Comparison of ENCODE assay signal across 11 cellular contexts in the genomic region with DNA sequence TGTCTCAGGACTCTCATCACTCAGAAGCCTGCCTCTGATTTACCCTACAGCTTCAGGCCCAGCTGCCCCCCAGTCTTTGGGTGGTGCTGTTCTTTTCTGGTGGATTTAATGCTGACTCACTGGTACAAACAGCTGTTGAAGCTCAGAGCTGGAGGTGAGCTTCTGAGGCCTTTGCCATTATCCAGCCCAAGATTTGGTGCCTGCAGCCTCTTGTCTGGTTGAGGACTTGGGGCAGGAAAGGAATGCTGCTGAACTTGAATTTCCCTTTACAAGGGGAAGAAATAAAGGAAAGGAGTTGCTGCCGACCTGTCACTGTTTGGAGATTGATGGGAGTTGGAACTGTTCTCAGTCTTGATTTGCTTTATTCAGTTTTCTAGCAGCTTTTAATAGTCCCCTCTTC. TPM values are rescaled to one million over a fixed set of nuclear protein-coding genes. Genes with fewer than 3 reads are reported as not detected.
DNase-seq lines count a peak whose midpoint lies in the region; ATAC-seq and TF ChIP-seq lines count a peak whose summit lies in the region.
"Had no signal": no experiment of that assay in that cellular context is flagged by ENCODE, and none has a peak within 500 bp of the region (broad histone marks: within the 10 kb centered on the region; RNA-seq: fewer than 3 reads in every experiment).

No MANE protein-coding gene starts in this region.

- H3K9ac ChIP-seq in HCT116 (ENCODE audit: low read length) (no peak overlapping the region), smooth muscle cell (ENCODE audit: low read depth) (no peak overlapping the region)

- no peak overlapping the region for H3K4me3 Mint-ChIP-seq in activated naive CD8-positive, alpha-beta T cell treated with anti-CD3 and anti-CD28 coated beads for 36 hours
- H3K4me3 Mint-ChIP-seq: memory B cell, T-helper 17 cell had no signal

- no peak for DNase-seq in HCT116 (ENCODE audit: low read depth, low spot score)
- no peak for DNase-seq in activated naive CD8-positive, alpha-beta T cell treated with anti-CD3 and anti-CD28 coated beads for 36 hours
- DNase-seq in foreskin fibroblast = peak; percentile 27 to 67
- no peak for DNase-seq in smooth muscle cell (lab: John Stamatoyannopoulos, UW; ENCODE audit: unreplicated experiment)
- DNase-seq in NCI-H1930 (lab: John Stamatoyannopoulos, UW) = no peak
- DNase-seq in stimulated activated naive CD4-positive, alpha-beta T cell (lab: John Stamatoyannopoulos, UW) = no peak
- no peak for DNase-seq in testis
- DNase-seq: KBM-7, NCI-H748 treated with DMSO at 0.1 percent for 48 hours, T-helper 17 cell had no signal

- no peak overlapping the region for H3K4me2 ChIP-seq in HCT116 (ENCODE audit: low read length)
- no peak overlapping the region for H3K4me2 ChIP-seq in smooth muscle cell

- no peak for ATAC-seq in HCT116
- ATAC-seq: T-helper 17 cell had no signal

- POLR2A ChIA-PET in HCT116 (lab: Charles Lee) = no interaction called here

- H3K36me3 Mint-ChIP-seq in activated naive CD8-positive, alpha-beta T cell treated with anti-CD3 and anti-CD28 coated beads for 36 hours = peaks cover 28% of the 10 kb centered on the region

- no peak overlapping the region for H2AFZ ChIP-seq in HCT116 (ENCODE audit: low read depth, low read length, poor library complexity, severe bottlenecking)
- H2AFZ ChIP-seq in smooth muscle cell (ENCODE audit: low read depth) = no peak overlapping the region

- no peaks in the 10 kb centered on the region for H3K27me3 Mint-ChIP-seq in activated naive CD8-positive, alpha-beta T cell treated with anti-CD3 and anti-CD28 coated beads for 36 hours
- H3K27me3 Mint-ChIP-seq: memory B cell, T-helper 17 cell had no signal

- no peak for TF ChIP-seq POLR2A in HCT116 (IDR thresholded peaks at IDR 0.05; ENCODE audit: borderline replicate concordance, extremely low read depth, insufficient read depth, insufficient read length)
- no peak for TF ChIP-seq POLR2A in testis (IDR thresholded peaks at IDR 0.05)

- peak overlapping the region; percentile 32 for H3K27ac Mint-ChIP-seq in activated naive CD8-positive, alpha-beta T cell treated with anti-CD3 and anti-CD28 coated beads for 36 hours
- H3K27ac Mint-ChIP-seq: memory B cell, T-helper 17 cell had no signal

- H3K4me3 ChIP-seq in HCT116 (replicated peaks in 1 of 2; ENCODE audit: low read depth in 1 of 2, low read length in 2 of 2) = no peak overlapping the region
- H3K4me3 ChIP-seq in foreskin fibroblast (ENCODE audit: low read depth in 1 of 2, low read length in 2 of 2) = no peak overlapping the region
- H3K4me3 ChIP-seq in smooth muscle cell = no peak overlapping the region
- H3K4me3 ChIP-seq in testis = no peak overlapping the region

- RAD21 ChIA-PET in HCT116 (lab: Charles Lee; ENCODE audit: low non-redundant PET in 1 of 2, low total read pairs in 2 of 2, uncharacterized antibody in 2 of 2, unreplicated experiment in 2 of 2) = no interaction called here

- H3K36me3 ChIP-seq in HCT116 (ENCODE audit: control insufficient read depth in 1 of 2, insufficient read depth in 2 of 2, low read length in 2 of 2) = peaks cover 42 to 49% of the 10 kb centered on the region in 2 experiments
- peaks cover 6% of the 10 kb centered on the region for H3K36me3 ChIP-seq in smooth muscle cell (ENCODE audit: low read depth)
- H3K36me3 ChIP-seq in testis (ENCODE audit: low read depth, missing control alignments) = no peaks in the 10 kb centered on the region

- peaks cover 2% of the 10 kb centered on the region for H3K4me1 Mint-ChIP-seq in activated naive CD8-positive, alpha-beta T cell treated with anti-CD3 and anti-CD28 coated beads for 36 hours

- H3F3A ChIP-seq in smooth muscle cell (ENCODE audit: low read depth) = peaks cover 32% of the 10 kb centered on the region

- peaks cover 0 to 4% of the 10 kb centered on the region in 2 experiments; a peak in 1 of 4 replicates for H3K4me1 ChIP-seq in HCT116 (ENCODE audit: control insufficient read depth in 1 of 2, insufficient read depth in 2 of 2, low read length in 2 of 2)
- no peaks in the 10 kb centered on the region for H3K4me1 ChIP-seq in smooth muscle cell (ENCODE audit: low read depth)
- no peaks in the 10 kb centered on the region for H3K4me1 ChIP-seq in testis

- H3K27ac ChIP-seq in HCT116 (ENCODE audit: low read depth, low read length) (peak overlapping the region; percentile 41; the same call in 1 of the 2 replicates), smooth muscle cell (ENCODE audit: low read depth) (peak overlapping the region; percentile 27), testis (peak overlapping the region in 1 of 2 donors; percentile 36)

- no peaks in the 10 kb centered on the region for H3K9me3 ChIP-seq in HCT116 (ENCODE audit: control insufficient read depth in 1 of 2, insufficient read depth in 1 of 2, low read depth in 1 of 2, low read length in 2 of 2)
- H3K9me3 ChIP-seq in smooth muscle cell (replicated peaks; ENCODE audit: low read depth) = no peaks in the 10 kb centered on the region
- no peaks in the 10 kb centered on the region for H3K9me3 ChIP-seq in testis

- CTCF ChIA-PET in HCT116 (lab: Charles Lee) = no interaction called here

- TF ChIP-seq RAD21 in HCT116 (IDR thresholded peaks at IDR 0.05; ENCODE audit: low read depth) = no peak

- intact Hi-C loops in HCT116 (cut with micrococcal nuclease) = no loop called here
- intact Hi-C loops in testis (cut with DNase I; ENCODE audit: low total_unique reads) = no loop called here

- H3K27me3 ChIP-seq in HCT116 (ENCODE audit: insufficient read depth, low read length) (no peaks in the 10 kb centered on the region), smooth muscle cell (ENCODE audit: low read depth) (no peaks in the 10 kb centered on the region), testis (no peaks in the 10 kb centered on the region)

- no peaks in the 10 kb centered on the region for H3K9me3 Mint-ChIP-seq in activated naive CD8-positive, alpha-beta T cell treated with anti-CD3 and anti-CD28 coated beads for 36 hours
- H3K9me3 Mint-ChIP-seq: memory B cell had no signal

- no peaks in the 10 kb centered on the region for H3K9me2 ChIP-seq in HCT116 (ENCODE audit: insufficient read depth)

- no peak for TF ChIP-seq CTCF in HCT116 (IDR thresholded peaks at IDR 0.05 in 2 of 3, conservative IDR thresholded peaks at IDR 0.05 in 1 of 3; ENCODE audit: borderline replicate concordance in 1 of 3, insufficient read depth in 1 of 3, low read depth in 2 of 3, low read length in 2 of 3)
- no peak for TF ChIP-seq CTCF in foreskin fibroblast (IDR thresholded peaks at IDR 0.05; ENCODE audit: low read depth, low read length)
- TF ChIP-seq CTCF in smooth muscle cell (IDR thresholded peaks at IDR 0.05; ENCODE audit: borderline replicate concordance, insufficient read depth, poor library complexity, severe bottlenecking) = no peak
- TF ChIP-seq CTCF in testis (IDR thresholded peaks at IDR 0.05) = no peak

- no TSS peak for BruUV-seq in HCT116 (replicated peaks; lab: Mats Ljungman, UMichigan)

- H3K79me2 ChIP-seq in HCT116 (ENCODE audit: insufficient read depth, low read length) = peaks cover 37% of the 10 kb centered on the region; the same call in 1 of the 2 replicates
- H3K79me2 ChIP-seq in smooth muscle cell (ENCODE audit: low read depth) = no peaks in the 10 kb centered on the region

- WGBS in smooth muscle cell (ENCODE audit: low lambda C conversion rate) = 65% methylated on average over 1 of the region's 1 CpG
- WGBS in testis, 2 donors = 63 to 67% methylated on average over 1 of the region's 1 CpG

- no peaks in the 10 kb centered on the region; the same call in 1 of the 2 replicates for H4K20me1 ChIP-seq in HCT116 (ENCODE audit: insufficient read depth)
- peaks cover 7% of the 10 kb centered on the region for H4K20me1 ChIP-seq in smooth muscle cell (ENCODE audit: low read depth)

TF ChIP-seq in HCT116, 20 proteins besides CTCF, POLR2A, EP300 and RAD21 (continues in another document):
- no peak for TF ChIP-seq TCF7L2 (IDR thresholded peaks at IDR 0.05; ENCODE audit: borderline replicate concordance, extremely low read depth, insufficient read depth, insufficient read length)
- no peak for TF ChIP-seq YY1 (IDR thresholded peaks at IDR 0.05; ENCODE audit: extremely low read depth, insufficient replicate concordance, low read depth, low read length)
- no peak for TF ChIP-seq EZH2 (IDR thresholded peaks at IDR 0.05)
- no peak for TF ChIP-seq CBX3 (IDR thresholded peaks at IDR 0.05; ENCODE audit: low read depth)

RNA-seq across cellular contexts. Expression of gene ABCF1, which starts 19.8 kb away (rescaled TPM):
- total RNA-seq in HCT116 (2021; ENCODE audit: unreplicated experiment) (53.3 TPM), smooth muscle cell (25.2 and 34.7 TPM in 2 replicates), testis (10 to 100 TPM; 63.2 to 67.1 TPM)
- 40.6 and 41.5 TPM in 2 replicates for polyA plus RNA-seq in HCT116 (2012)
- 100 to 1,000 TPM; 122 TPM for total RNA-seq in activated naive CD8-positive, alpha-beta T cell treated with anti-CD3 and anti-CD28 coated beads for 36 hours
- polyA plus RNA-seq in smooth muscle cell (39.1 and 57.3 TPM in 2 replicates), testis (ENCODE audit: insufficient read depth, low read depth, low replicate concordance) (104 TPM)

RNA-seq across cellular contexts. Expression of gene PPP1R10, which starts 26.0 kb away (rescaled TPM):
- total RNA-seq in HCT116 (2021; ENCODE audit: unreplicated experiment) = 104 TPM
- polyA plus RNA-seq in HCT116 (2012) = 38.7 and 44.4 TPM in 2 replicates
- 10 to 100 TPM; 80.5 to 84.6 TPM for total RNA-seq in activated naive CD8-positive, alpha-beta T cell treated with anti-CD3 and anti-CD28 coated beads for 36 hours
- 42.1 and 65.1 TPM in 2 replicates for total RNA-seq in smooth muscle cell
- polyA plus RNA-seq in smooth muscle cell = 36.1 and 50.2 TPM in 2 replicates
- total RNA-seq in testis = 10 to 100 TPM; 50.8 to 72.7 TPM
- polyA plus RNA-seq in testis (ENCODE audit: insufficient read depth, low read depth, low replicate concordance) = 47.4 TPM

RNA-seq across cellular contexts. Expression of gene MRPS18B, which starts 26.6 kb away (rescaled TPM):
- total RNA-seq in HCT116 (2021; ENCODE audit: unreplicated experiment) (112 TPM), smooth muscle cell (38.7 and 53.2 TPM in 2 replicates), testis (10 to 100 TPM; 36.1 to 49.5 TPM)
- 92.3 and 113 TPM in 2 replicates for polyA plus RNA-seq in HCT116 (2012)
- total RNA-seq in activated naive CD8-positive, alpha-beta T cell treated with anti-CD3 and anti-CD28 coated beads for 36 hours = 100 to 1,000 TPM; 113 to 116 TPM
- polyA plus RNA-seq in smooth muscle cell (70.0 and 88.6 TPM in 2 replicates), testis (ENCODE audit: insufficient read depth, low read depth, low replicate concordance) (54.5 TPM)

RNA-seq across cellular contexts. Expression of gene PRR3, which starts 33.9 kb away (rescaled TPM):
- total RNA-seq in HCT116 (2021; ENCODE audit: unreplicated experiment) (16.7 TPM), smooth muscle cell (12.7 and 29.4 TPM in 2 replicates), testis (10 to 100 TPM; 11.2 to 22.9 TPM)
- 6.5 and 12.9 TPM in 2 replicates for polyA plus RNA-seq in HCT116 (2012)
- 10 to 100 TPM; 32.7 to 34.4 TPM for total RNA-seq in activated naive CD8-positive, alpha-beta T cell treated with anti-CD3 and anti-CD28 coated beads for 36 hours
- polyA plus RNA-seq in smooth muscle cell (10.2 and 13.1 TPM in 2 replicates), testis (ENCODE audit: insufficient read depth, low read depth, low replicate concordance) (11.0 TPM)

RNA-seq across cellular contexts. Expression of gene GNL1, which starts 34.7 kb away (rescaled TPM):
- total RNA-seq in HCT116 (2021; ENCODE audit: unreplicated experiment) (113 TPM), smooth muscle cell (16.5 and 27.2 TPM in 2 replicates), testis (10 to 100 TPM; 68.7 to 72.8 TPM)
- 90.2 and 92.6 TPM in 2 replicates for polyA plus RNA-seq in HCT116 (2012)
- total RNA-seq in activated naive CD8-positive, alpha-beta T cell treated with anti-CD3 and anti-CD28 coated beads for 36 hours = 100 to 1,000 TPM; 123 to 126 TPM
- polyA plus RNA-seq in smooth muscle cell (92.7 and 104 TPM in 2 replicates), testis (ENCODE audit: insufficient read depth, low read depth, low replicate concordance) (205 TPM)

Comparison
In these comparisons a context has a peak if more than half of its experiments do, and no peak if none do; other contexts are left out.
1. DNase-seq: peak in foreskin fibroblast (2 of 2); none in HCT116 (single experiment), activated naive CD8-positive, alpha-beta T cell treated with anti-CD3 and anti-CD28 coated beads for 36 hours (single experiment), smooth muscle cell (single experiment), NCI-H1930 (0 of 2), stimulated activated naive CD4-positive, alpha-beta T cell (0 of 6) and testis (single experiment).